10 cellular contexts compared by ENCODE assay signal in the genomic region with DNA sequence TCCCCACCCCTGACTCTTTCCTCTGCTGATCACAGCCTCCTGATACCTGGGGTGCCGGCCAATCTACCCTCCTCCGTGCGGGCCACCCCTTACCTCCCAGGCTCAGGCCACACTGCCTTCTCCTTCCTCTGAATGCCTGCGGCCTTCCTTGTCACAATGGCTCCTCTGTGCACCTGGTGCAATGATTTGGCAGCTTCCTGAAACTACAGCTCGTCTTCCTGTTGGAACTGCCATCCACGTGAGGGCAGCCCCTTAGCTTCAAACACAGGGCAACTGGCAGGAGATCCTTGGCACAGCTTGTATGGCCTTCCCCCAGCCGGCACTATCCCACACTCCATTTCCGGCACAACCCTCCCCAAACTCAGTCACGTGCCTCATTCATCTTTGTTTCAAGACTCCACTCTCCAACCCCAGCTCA.
A peak's percentile ranks its signal among the peaks of the same experiment; 100 is the strongest.
DNase-seq lines count a peak whose midpoint lies in the region; ATAC-seq, FAIRE-seq and TF ChIP-seq lines count a peak whose summit lies in the region.
"Had no signal": no experiment of that assay in that cellular context is flagged by ENCODE, and none has a peak within 500 bp of the region (broad histone marks: within the 10 kb centered on the region; RNA-seq: fewer than 3 reads in every experiment).

No MANE protein-coding gene starts in this region.

- TF ChIP-seq CTCF in H9 (conservative IDR thresholded peaks at IDR 0.05): no peak
- no peak for TF ChIP-seq CTCF in kidney (IDR thresholded peaks at IDR 0.05; ENCODE audit: borderline replicate concordance, extremely low read depth, insufficient read depth)

- H3K79me1 ChIP-seq in H9 (ENCODE audit: insufficient read depth, low read depth, low read length, poor library complexity, severe bottlenecking): no peaks in the 10 kb centered on the region

- H3K27ac Mint-ChIP-seq in H9: no peak overlapping the region; a peak in 1 of 7 replicates
- no peak overlapping the region for H3K27ac Mint-ChIP-seq in activated T-helper 17 cell treated with anti-CD3 and anti-CD28 coated beads, Interleukin-2, amount 50 U/mL, for 72 hours
- H3K27ac Mint-ChIP-seq: progenitor cell of endocrine pancreas had no signal

- H3K36me3 Mint-ChIP-seq in H9 (ENCODE audit: insufficient read depth in 1 of 3, low read depth in 3 of 3): no peaks in the 10 kb centered on the region
- H3K36me3 Mint-ChIP-seq in activated T-helper 17 cell treated with anti-CD3 and anti-CD28 coated beads, Interleukin-2, amount 50 U/mL, for 72 hours (ENCODE audit: low read depth): no peaks in the 10 kb centered on the region

- no peak overlapping the region for H4K8ac ChIP-seq in H9 (replicated peaks; ENCODE audit: insufficient read length, low read depth, low read length)

- no peak overlapping the region for H2BK12ac ChIP-seq in H9 (ENCODE audit: insufficient read length, low read depth, low read length)

- no peak overlapping the region for H3K23ac ChIP-seq in H9 (ENCODE audit: insufficient read length, low read depth, low read length)

- H2BK20ac ChIP-seq in H9 (ENCODE audit: low read depth, low read length, poor library complexity, severe bottlenecking): no peak overlapping the region

- no peak overlapping the region for H3K18ac ChIP-seq in H9 (ENCODE audit: insufficient read length, low read depth, low read length)

- H3K9me3 ChIP-seq in H9 (ENCODE audit: control insufficient read depth, low read depth, low read length) (no peaks in the 10 kb centered on the region), kidney (ENCODE audit: control insufficient read depth in 1 of 2, low read length in 2 of 2) (no peaks in the 10 kb centered on the region)

- no peak overlapping the region for H3K4me3 Mint-ChIP-seq in H9
- H3K4me3 Mint-ChIP-seq in activated T-helper 17 cell treated with anti-CD3 and anti-CD28 coated beads, Interleukin-2, amount 50 U/mL, for 72 hours: peak overlapping the region; percentile 38

- H3K4ac ChIP-seq in H9 (ENCODE audit: low read depth, low read length): no peak overlapping the region

- no peak overlapping the region for H3K9ac ChIP-seq in H9 (ENCODE audit: extremely low read depth, insufficient read length, low read length)
- H3K9ac ChIP-seq in kidney (ENCODE audit: low read length in 2 of 2): no peak overlapping the region

- H3K4me3 ChIP-seq in kidney (ENCODE audit: low read length in 2 of 2) (no peak overlapping the region), skin epidermis (no peak overlapping the region)

- no peak overlapping the region for H3T11ph ChIP-seq in H9 (ENCODE audit: low read length)

- H3K56ac ChIP-seq in H9 (ENCODE audit: insufficient read length, low read depth, low read length): no peak overlapping the region

- no peak for FAIRE-seq in kidney (lab: Jason Lieb, UNC)
- FAIRE-seq: islet of Langerhans had no signal

- no peaks in the 10 kb centered on the region for H3K23me2 ChIP-seq in H9 (ENCODE audit: insufficient read length, low read depth, low read length, poor library complexity, severe bottlenecking)

- H4K5ac ChIP-seq in H9 (ENCODE audit: insufficient read length, low read depth, low read length): no peak overlapping the region

- no peaks in the 10 kb centered on the region for H3K4me1 ChIP-seq in H9 (ENCODE audit: insufficient read depth, low read length)
- peaks cover 0 to 17% of the 10 kb centered on the region in 2 donors for H3K4me1 ChIP-seq in kidney (ENCODE audit: control insufficient read depth in 1 of 2, insufficient read depth in 1 of 2, low read depth in 1 of 2, low read length in 2 of 2)

- no peak overlapping the region for H2BK120ac ChIP-seq in H9 (ENCODE audit: low read depth, low read length, poor library complexity, severe bottlenecking)

- peak overlapping the region; percentile 41; the same call in 1 of the 2 replicates for H3K14ac ChIP-seq in H9 (ENCODE audit: insufficient read depth, low read length)

- no peak overlapping the region for H2BK5ac ChIP-seq in H9 (ENCODE audit: insufficient read length, low read length)

- no peaks in the 10 kb centered on the region for H3K79me2 ChIP-seq in H9 (ENCODE audit: insufficient read depth, low read length)

- peaks cover 11% of the 10 kb centered on the region for H3K27me3 Mint-ChIP-seq in H9 (ENCODE audit: low read depth)
- no peaks in the 10 kb centered on the region for H3K27me3 Mint-ChIP-seq in activated T-helper 17 cell treated with anti-CD3 and anti-CD28 coated beads, Interleukin-2, amount 50 U/mL, for 72 hours

- H3K27ac ChIP-seq in H9 (ENCODE audit: insufficient read length, low read depth, low read length) (no peak overlapping the region), kidney (ENCODE audit: low read depth in 2 of 2, low read length in 2 of 2) (peak overlapping the region; percentile 2 to 15), skin epidermis (peak overlapping the region in 11 of 21 experiments; percentile 2 to 64 (median 23))

- WGBS in H9 (ENCODE audit: extremely low coverage, insufficient read length, low lambda C conversion rate): no CpG with 5 or more reads among the region's 9 CpGs

- no peak overlapping the region for H3K4me2 ChIP-seq in H9 (ENCODE audit: insufficient read depth, insufficient read length, low read length)

- no peak overlapping the region for H2BK15ac ChIP-seq in H9 (ENCODE audit: low read depth, low read length)

- intact Hi-C loops in kidney (cut with DNase I): no loop called here

- H4K91ac ChIP-seq in H9 (ENCODE audit: insufficient read length, low read depth, low read length): no peak overlapping the region

- DNase-seq in H9: no peak
- no peak for DNase-seq in kidney
- DNase-seq in stimulated activated CD4-positive, alpha-beta T cell treated with anti-CD3 and anti-CD28 coated beads, Interleukin-15, amount 100 ng/mL, for 24 hours: no peak
- DNase-seq: NCI-H1436 had no signal

- no peaks in the 10 kb centered on the region; the same call in 1 of the 2 replicates for H3K27me3 ChIP-seq in H9 (ENCODE audit: insufficient read depth, low read length)

- peak; percentile 35 for ATAC-seq in activated T-helper 17 cell treated with anti-CD3 and anti-CD28 coated beads, Interleukin-2, amount 50 U/mL, for 72 hours (replicated peaks)
- ATAC-seq in GM18519 (IDR thresholded peaks at IDR 0.05; ENCODE audit: low FRiP score, unreplicated experiment) (no peak), HG02852 (IDR thresholded peaks at IDR 0.05; ENCODE audit: unreplicated experiment) (no peak)

- H3K36me3 ChIP-seq in kidney (ENCODE audit: control insufficient read depth in 1 of 2, insufficient read depth in 2 of 2, low read length in 2 of 2): no peaks in the 10 kb centered on the region

- no peak overlapping the region for H2AFZ ChIP-seq in H9 (ENCODE audit: low read length)

- H3K9me3 Mint-ChIP-seq in H9: no peaks in the 10 kb centered on the region
- no peaks in the 10 kb centered on the region for H3K9me3 Mint-ChIP-seq in activated T-helper 17 cell treated with anti-CD3 and anti-CD28 coated beads, Interleukin-2, amount 50 U/mL, for 72 hours

- H2AK5ac ChIP-seq in H9 (ENCODE audit: insufficient read length, low read length): no peak overlapping the region

- peaks cover 20 to 28% of the 10 kb centered on the region in 2 experiments for H3K4me1 Mint-ChIP-seq in H9
- H3K4me1 Mint-ChIP-seq in activated T-helper 17 cell treated with anti-CD3 and anti-CD28 coated beads, Interleukin-2, amount 50 U/mL, for 72 hours: no peaks in the 10 kb centered on the region

- H4K20me1 ChIP-seq in H9 (ENCODE audit: control insufficient read depth, insufficient read depth, insufficient read length): no peaks in the 10 kb centered on the region
